8 cellular contexts compared by ENCODE assay signal in genomic region chr4:40199999-40200880, GRCh38. TPM values are rescaled to one million over a fixed set of nuclear protein-coding genes. Genes with fewer than 3 reads are reported as not detected.
DNase-seq lines count a peak whose midpoint lies in the region; ATAC-seq and TF ChIP-seq lines count a peak whose summit lies in the region.

No MANE protein-coding gene starts in this region.

- in situ Hi-C loops in GM18951 (cut with MboI; ENCODE audit: low sequenced_read_pairs, unreplicated experiment), result loop anchor here (5.0 to 25.0 kb wide), 2 partner anchors 48 to 112 kb away; no protein-coding TSS in a partner anchor

- H3K9me3 Mint-ChIP-seq in activated naive CD8-positive, alpha-beta T cell treated with anti-CD3 and anti-CD28 coated beads, Interleukin-2, amount 50 U/mL, for 24 hours, result no peaks in the 10 kb centered on the region

- no peak for TF ChIP-seq CTCF in spleen (IDR thresholded peaks at IDR 0.05 in 8 of 11, conservative IDR thresholded peaks at IDR 0.05 in 3 of 11)

- H3K9me3 ChIP-seq in spleen, result no peaks in the 10 kb centered on the region

- peaks cover 55% of the 10 kb centered on the region for H3K4me1 Mint-ChIP-seq in activated naive CD8-positive, alpha-beta T cell treated with anti-CD3 and anti-CD28 coated beads, Interleukin-2, amount 50 U/mL, for 24 hours

- H3K27me3 ChIP-seq in spleen (replicated peaks in 1 of 7), result no peaks in the 10 kb centered on the region

- H3K36me3 ChIP-seq in spleen, result no peaks in the 10 kb centered on the region

- peak; percentile 45 for ATAC-seq in HG03045 (IDR thresholded peaks at IDR 0.05; ENCODE audit: unreplicated experiment)
- ATAC-seq in activated naive CD8-positive, alpha-beta T cell treated with anti-CD3 and anti-CD28 coated beads, Interleukin-2, amount 50 U/mL, for 24 hours, result peak; percentile 68

- H3K36me3 Mint-ChIP-seq in activated naive CD8-positive, alpha-beta T cell treated with anti-CD3 and anti-CD28 coated beads, Interleukin-2, amount 50 U/mL, for 24 hours (ENCODE audit: low read depth), result peaks cover 72% of the 10 kb centered on the region

- 19 to 49% (median 29%) methylated on average over 15 of the region's 15 CpGs for WGBS in spleen, 5 donors

- H3K27ac Mint-ChIP-seq in activated naive CD8-positive, alpha-beta T cell treated with anti-CD3 and anti-CD28 coated beads, Interleukin-2, amount 50 U/mL, for 24 hours, result peak overlapping the region; percentile 97

- H3K4me3 Mint-ChIP-seq in activated naive CD8-positive, alpha-beta T cell treated with anti-CD3 and anti-CD28 coated beads, Interleukin-2, amount 50 U/mL, for 24 hours, result peak overlapping the region; percentile 98

- H3K27ac ChIP-seq in spleen, result peak overlapping the region; percentile 80 to 94 (median 89)

- peaks cover 13 to 96% (median 46%) of the 10 kb centered on the region in 6 donors for H3K4me1 ChIP-seq in spleen

- peak; percentile 62 for TF ChIP-seq POLR2A in GM18951 (IDR thresholded peaks at IDR 0.05; ENCODE audit: extremely low read depth, insufficient read depth, insufficient read length)
- peak in 2 of 3 donors; percentile 29 to 71 for TF ChIP-seq POLR2A in spleen (IDR thresholded peaks at IDR 0.05)

- DNase-seq in SIG-M5 treated with dmso at 0.1 percent for 504 hours (lab: John Stamatoyannopoulos, UW; ENCODE audit: unreplicated experiment) (peak; percentile 85), spleen (no peak), NCI-H748 (lab: John Stamatoyannopoulos, UW; ENCODE audit: unreplicated experiment) (no peak), NCI-H2171 (lab: John Stamatoyannopoulos, UW) (no peak), HuH-7.5 (ENCODE audit: low spot score) (no peak)
- DNase-seq in activated naive CD8-positive, alpha-beta T cell treated with anti-CD3 and anti-CD28 coated beads, Interleukin-2, amount 50 U/mL, for 24 hours, result peak; percentile 80

- intact Hi-C loops in spleen (cut with DNase I; ENCODE audit: low total_unique reads), result no loop called here

- peak overlapping the region; percentile 45 to 79 (median 56) for H3K4me3 ChIP-seq in spleen

- no peaks in the 10 kb centered on the region for H3K27me3 Mint-ChIP-seq in activated naive CD8-positive, alpha-beta T cell treated with anti-CD3 and anti-CD28 coated beads, Interleukin-2, amount 50 U/mL, for 24 hours

RNA-seq across cellular contexts. Expression of gene RHOH, which starts 3.4 kb away (rescaled TPM):
- total RNA-seq in spleen, result 100 to 1,000 TPM in 1 of 7 donors, 10 to 100 TPM in 6; 51.4 to 100 (median 72.0) TPM
- polyA plus RNA-seq in spleen, result 100 to 1,000 TPM in 1 of 3 donors, 10 to 100 TPM in 2; 70.3 to 112 (median 76.6) TPM

Comparison
In these comparisons a context has a peak if more than half of its experiments do, and no peak if none do; other contexts are left out.
1. DNase-seq: peak in SIG-M5 treated with dmso at 0.1 percent for 504 hours (single experiment) and activated naive CD8-positive, alpha-beta T cell treated with anti-CD3 and anti-CD28 coated beads, Interleukin-2, amount 50 U/mL, for 24 hours (single experiment); none in spleen (single experiment), NCI-H748 (single experiment), NCI-H2171 (single experiment) and HuH-7.5 (single experiment).